Comparison of ENCODE assay signal across 7 cellular contexts in the genomic region with DNA sequence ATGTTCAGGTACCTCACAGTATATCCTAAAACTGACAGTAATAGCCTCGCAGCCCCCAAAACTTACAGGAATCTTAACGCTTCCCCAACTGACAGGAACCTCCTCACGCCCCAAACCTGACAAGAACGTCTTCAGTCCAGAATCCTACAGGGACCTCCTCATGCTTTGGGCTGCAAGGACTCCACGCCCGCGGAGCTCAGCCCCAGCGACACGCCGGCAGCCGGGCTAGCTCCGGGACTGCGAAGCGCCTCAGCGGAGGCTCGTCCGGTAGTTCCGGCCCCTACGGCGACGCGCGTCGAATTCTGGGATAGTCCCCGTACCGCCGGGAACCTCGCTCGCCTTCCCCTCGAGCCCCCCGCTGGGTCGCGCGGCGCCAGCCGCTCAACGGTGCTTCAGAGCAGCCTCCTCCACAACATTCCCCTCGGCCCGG. TPM values are rescaled to one million over a fixed set of nuclear protein-coding genes. Genes with fewer than 3 reads are reported as not detected.
DNase-seq lines count a peak whose midpoint lies in the region; ATAC-seq, FAIRE-seq and TF ChIP-seq lines count a peak whose summit lies in the region.

No MANE protein-coding gene starts in this region.

- no peaks in the 10 kb centered on the region for H3K27me3 Mint-ChIP-seq in activated T-cell treated with anti-CD3 and anti-CD28 coated beads, Interleukin-2, amount 50 U/mL, for 4 hours (ENCODE audit: low read depth)
- peaks cover 2% of the 10 kb centered on the region for H3K27me3 Mint-ChIP-seq in nephron progenitor cell (ENCODE audit: low read depth, poor library complexity)

- H3K4me3 ChIP-seq in GM12875 (ENCODE audit: low read depth, low read length): peak overlapping the region; percentile 83
- H3K4me3 ChIP-seq in fibroblast of mammary gland (ENCODE audit: control insufficient read depth, low read depth, low read length): peak overlapping the region; percentile 70

- peak overlapping the region; percentile 92 for H3K4me3 Mint-ChIP-seq in activated T-cell treated with anti-CD3 and anti-CD28 coated beads, Interleukin-2, amount 50 U/mL, for 4 hours
- H3K4me3 Mint-ChIP-seq in nephron progenitor cell: peak overlapping the region; percentile 98

- TF ChIP-seq CTCF in GM12875 (IDR thresholded peaks at IDR 0.05; ENCODE audit: borderline replicate concordance, insufficient read depth, low read depth, low read length) (no peak), fibroblast of mammary gland (conservative IDR thresholded peaks at IDR 0.05; ENCODE audit: control insufficient read depth, insufficient read depth, low read depth, low read length) (no peak), nephron progenitor cell (IDR thresholded peaks at IDR 0.05) (no peak)

- peak overlapping the region; percentile 100 for H3K27ac Mint-ChIP-seq in nephron progenitor cell

- ATAC-seq in GM21717 (IDR thresholded peaks at IDR 0.05; ENCODE audit: unreplicated experiment): peak; percentile 28
- ATAC-seq in activated T-cell treated with anti-CD3 and anti-CD28 coated beads, Interleukin-2, amount 50 U/mL, for 4 hours: peak; percentile 20 to 31

- no peaks in the 10 kb centered on the region for H3K9me3 Mint-ChIP-seq in activated T-cell treated with anti-CD3 and anti-CD28 coated beads, Interleukin-2, amount 50 U/mL, for 4 hours
- H3K9me3 Mint-ChIP-seq in nephron progenitor cell: peaks cover 60% of the 10 kb centered on the region

- peaks cover 15% of the 10 kb centered on the region for H3K4me1 Mint-ChIP-seq in activated T-cell treated with anti-CD3 and anti-CD28 coated beads, Interleukin-2, amount 50 U/mL, for 4 hours (ENCODE audit: low read depth)
- H3K4me1 Mint-ChIP-seq in nephron progenitor cell: peaks cover 23% of the 10 kb centered on the region

- DNase-seq in LoVo (ENCODE audit: low spot score) (peak; percentile 15), fibroblast of mammary gland (ENCODE audit: low read depth) (peak; percentile 17), nephron progenitor cell (peak; percentile 52), urothelium cell line (ENCODE audit: low spot score) (peak; percentile 18)
- DNase-seq in activated T-cell treated with anti-CD3 and anti-CD28 coated beads, Interleukin-2, amount 50 U/mL, for 4 hours: no peak

- FAIRE-seq in urothelium cell line (lab: Jason Lieb, UNC): no peak

- H3K36me3 Mint-ChIP-seq in activated T-cell treated with anti-CD3 and anti-CD28 coated beads, Interleukin-2, amount 50 U/mL, for 4 hours (ENCODE audit: insufficient read depth): peaks cover 4% of the 10 kb centered on the region
- peaks cover 8% of the 10 kb centered on the region for H3K36me3 Mint-ChIP-seq in nephron progenitor cell (ENCODE audit: low read depth)

RNA-seq across cellular contexts. Expression of a gene that starts 0.6 kb away (rescaled TPM):
- 10 to 100 TPM; 46.8 to 54.2 (median 52.7) TPM for total RNA-seq in activated T-cell treated with anti-CD3 and anti-CD28 coated beads, Interleukin-2, amount 50 U/mL, for 4 hours
